In the genomic region with DNA sequence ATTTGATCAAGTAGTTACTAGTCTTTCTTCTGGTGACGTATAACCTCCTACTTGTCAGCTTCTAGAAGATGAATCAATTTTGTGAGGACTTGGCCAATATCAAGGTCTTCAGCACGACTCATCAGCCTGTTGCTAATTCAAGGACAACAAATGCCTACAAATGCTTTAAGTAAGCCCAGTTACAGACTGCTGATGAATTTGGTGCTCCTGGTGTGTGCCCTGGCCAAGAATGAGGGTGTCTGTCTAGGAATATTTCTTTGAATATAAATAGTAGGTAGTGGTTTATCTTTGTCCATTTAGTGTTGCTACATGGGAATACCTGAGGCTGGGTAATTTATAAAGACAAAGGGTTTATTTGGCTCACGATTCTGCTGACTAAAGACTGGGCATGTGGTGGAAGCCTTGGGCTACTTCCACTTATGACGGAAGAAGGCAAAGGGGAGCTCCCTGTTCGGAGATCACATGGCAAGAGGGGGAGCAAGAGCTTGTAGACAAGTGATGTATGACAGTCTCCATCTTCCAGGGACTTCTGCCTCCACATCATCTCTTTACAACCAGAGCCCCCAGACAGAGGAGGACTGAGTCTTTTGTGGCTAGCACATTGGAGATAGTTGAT, we compare ENCODE assay signal across 16 cellular contexts.
DNase-seq lines count a peak whose midpoint lies in the region; TF ChIP-seq lines count a peak whose summit lies in the region.
"Had no signal": no experiment of that assay in that cellular context is flagged by ENCODE, and none has a peak within 500 bp of the region (broad histone marks: within the 10 kb centered on the region; RNA-seq: fewer than 3 reads in every experiment).

No MANE protein-coding gene starts in this region.

- peaks cover 5% of the 10 kb centered on the region for H3K36me3 Mint-ChIP-seq in activated CD4-positive, alpha-beta T cell treated with anti-CD3 and anti-CD28 coated beads, Interleukin-2, amount 10 ng/mL, durations not matched to agents 24 days and 14 days (ENCODE audit: low read depth)

- TF ChIP-seq CTCF in suprapubic skin (IDR thresholded peaks at IDR 0.05) = no peak

- 58% methylated on average over 5 of the region's 5 CpGs for WGBS in suprapubic skin

- intact Hi-C loops in activated CD4-positive, alpha-beta T cell treated with anti-CD3 and anti-CD28 coated beads, Interleukin-2, amount 10 ng/mL, durations not matched to agents 24 days and 14 days (cut with micrococcal nuclease) = loop anchor here (5.0 kb wide), 1 partner anchor 40 kb away; no protein-coding TSS in a partner anchor

- peaks cover 13% of the 10 kb centered on the region for H3K9me3 Mint-ChIP-seq in activated CD4-positive, alpha-beta T cell treated with anti-CD3 and anti-CD28 coated beads, Interleukin-2, amount 10 ng/mL, durations not matched to agents 24 days and 14 days
- H3K9me3 Mint-ChIP-seq: activated B cell treated with CpG ODN at 0.5 μM for 24 hours; activated T-cell treated with anti-CD3 and anti-CD28 coated beads, Interleukin-2, amount 50 U/mL, for 4 hours had no signal

- H3K27me3 ChIP-seq in adipocyte (replicated peaks; ENCODE audit: control insufficient read depth, insufficient read depth, low read length) = no peaks in the 10 kb centered on the region
- no peaks in the 10 kb centered on the region for H3K27me3 ChIP-seq in suprapubic skin
- H3K27me3 ChIP-seq: ascending aorta, SJCRH30, upper lobe of right lung had no signal

- H3K27me3 Mint-ChIP-seq in activated CD4-positive, alpha-beta T cell treated with anti-CD3 and anti-CD28 coated beads, Interleukin-2, amount 10 ng/mL, durations not matched to agents 24 days and 14 days = no peaks in the 10 kb centered on the region
- H3K27me3 Mint-ChIP-seq: activated B cell treated with CpG ODN at 0.5 μM for 24 hours had no signal

- TF ChIP-seq EP300 in suprapubic skin (IDR thresholded peaks at IDR 0.05) = no peak

- H3K36me3 ChIP-seq in adipocyte (ENCODE audit: control insufficient read depth, insufficient read depth, low read length, severe bottlenecking) (no peaks in the 10 kb centered on the region), suprapubic skin (no peaks in the 10 kb centered on the region)
- H3K36me3 ChIP-seq: ascending aorta, SJCRH30, upper lobe of right lung had no signal

- H3K4me1 Mint-ChIP-seq in activated CD4-positive, alpha-beta T cell treated with anti-CD3 and anti-CD28 coated beads, Interleukin-2, amount 10 ng/mL, durations not matched to agents 24 days and 14 days = peaks cover 25% of the 10 kb centered on the region
- H3K4me1 Mint-ChIP-seq: activated B cell treated with CpG ODN at 0.5 μM for 24 hours had no signal

- H3K4me1 ChIP-seq in adipocyte (ENCODE audit: control insufficient read depth, insufficient read depth, low read length) (peaks cover 25% of the 10 kb centered on the region), suprapubic skin (peaks cover 9% of the 10 kb centered on the region)
- H3K4me1 ChIP-seq: A549, ascending aorta, SJCRH30, upper lobe of right lung had no signal

- H3K9me3 ChIP-seq in adipocyte (ENCODE audit: control insufficient read depth, low read length) (no peaks in the 10 kb centered on the region), suprapubic skin (no peaks in the 10 kb centered on the region)
- H3K9me3 ChIP-seq: A549, ascending aorta, SJCRH30, upper lobe of right lung had no signal

- H3K4me3 Mint-ChIP-seq in activated CD4-positive, alpha-beta T cell treated with anti-CD3 and anti-CD28 coated beads, Interleukin-2, amount 10 ng/mL, durations not matched to agents 24 days and 14 days = no peak overlapping the region
- H3K4me3 Mint-ChIP-seq: activated B cell treated with CpG ODN at 0.5 μM for 24 hours; activated T-cell treated with anti-CD3 and anti-CD28 coated beads, Interleukin-2, amount 50 U/mL, for 4 hours had no signal

- H3K27ac ChIP-seq in suprapubic skin = no peak overlapping the region
- H3K27ac ChIP-seq: A549, ascending aorta, SJCRH30, upper lobe of right lung had no signal

- DNase-seq in activated CD4-positive, alpha-beta T cell treated with anti-CD3 and anti-CD28 coated beads, Interleukin-2, amount 10 ng/mL, durations not matched to agents 24 days and 14 days = peak; percentile 46
- DNase-seq in activated CD4-positive, alpha-beta T cell treated with anti-CD3 and anti-CD28 coated beads for 48 hours = no peak
- DNase-seq in adipocyte (ENCODE audit: low read depth) (peak; percentile 52), globus pallidus (ENCODE audit: low spot score) (peak; percentile 7), stromal cell of bone marrow (ENCODE audit: low read depth) (peak; percentile 77), activated gamma-delta T cell (lab: John Stamatoyannopoulos, UW) (no peak), suprapubic skin (ENCODE audit: low spot score in 2 of 2) (no peak), NCI-H2227 (lab: John Stamatoyannopoulos, UW; ENCODE audit: unreplicated experiment) (no peak)
- DNase-seq: activated B cell treated with CpG ODN at 0.5 μM for 24 hours; activated T-cell treated with anti-CD3 and anti-CD28 coated beads, Interleukin-2, amount 50 U/mL, for 4 hours; DMS79 treated with DMSO at 0.1 percent for 48 hours; NCI-H1048; upper lobe of right lung had no signal

- H3K9ac ChIP-seq in adipocyte (ENCODE audit: low read length) = no peak overlapping the region

- H3K4me3 ChIP-seq in adipocyte (ENCODE audit: low read length) (no peak overlapping the region), suprapubic skin (no peak overlapping the region)
- H3K4me3 ChIP-seq: A549, ascending aorta, SJCRH30, upper lobe of right lung had no signal

- TF ChIP-seq POLR2A in suprapubic skin (IDR thresholded peaks at IDR 0.05) = no peak

- no peak overlapping the region for H3K27ac Mint-ChIP-seq in activated CD4-positive, alpha-beta T cell treated with anti-CD3 and anti-CD28 coated beads, Interleukin-2, amount 10 ng/mL, durations not matched to agents 24 days and 14 days
- H3K27ac Mint-ChIP-seq: activated B cell treated with CpG ODN at 0.5 μM for 24 hours had no signal

Comparison
In these comparisons a context has a peak if more than half of its experiments do, and no peak if none do; other contexts are left out.
1. DNase-seq: peak in activated CD4-positive, alpha-beta T cell treated with anti-CD3 and anti-CD28 coated beads, Interleukin-2, amount 10 ng/mL, durations not matched to agents 24 days and 14 days (single experiment), adipocyte (single experiment), globus pallidus (single experiment) and stromal cell of bone marrow (single experiment); none in activated CD4-positive, alpha-beta T cell treated with anti-CD3 and anti-CD28 coated beads for 48 hours (single experiment), activated gamma-delta T cell (single experiment), suprapubic skin (0 of 2) and NCI-H2227 (single experiment).